8 cellular contexts compared by ENCODE assay signal in the genomic region with DNA sequence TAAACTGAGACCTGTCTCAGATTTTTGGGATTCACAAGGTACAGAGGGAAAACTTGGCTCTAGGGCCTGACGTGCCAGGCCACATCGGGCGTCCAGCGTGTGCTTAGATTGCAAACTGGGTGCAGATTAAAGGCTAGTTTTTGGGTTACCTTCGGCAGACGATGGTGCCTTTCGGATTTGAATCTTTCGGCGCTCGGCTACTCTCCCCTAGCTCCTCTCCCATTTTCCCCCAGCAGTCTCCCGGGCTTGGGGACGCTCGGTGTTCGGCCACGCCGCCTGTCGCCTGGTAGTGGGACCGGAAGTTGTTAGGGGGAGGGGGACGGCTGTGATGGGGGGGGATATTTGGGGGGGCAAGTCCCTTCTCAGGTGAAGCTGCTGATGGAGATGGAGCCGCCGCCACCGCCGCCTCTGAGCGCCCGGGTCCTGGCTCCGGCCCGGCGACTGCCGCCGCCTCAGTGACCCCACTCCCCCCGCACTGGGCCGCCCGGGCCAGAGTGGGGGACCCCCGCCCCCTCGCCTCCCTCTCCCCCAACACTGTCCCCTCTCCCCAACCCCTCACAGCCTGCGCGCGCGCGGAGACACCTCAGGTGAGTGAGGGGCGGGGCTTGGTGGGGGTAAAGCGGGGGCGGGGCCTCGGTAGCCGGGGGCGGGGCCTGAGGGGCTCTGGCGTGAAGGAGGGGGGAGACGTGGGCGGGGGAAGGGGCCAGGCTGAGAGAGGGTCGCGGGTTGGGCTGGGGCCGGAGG. TPM values are rescaled to one million over a fixed set of nuclear protein-coding genes. Genes with fewer than 3 reads are reported as not detected.
A peak's percentile ranks its signal among the peaks of the same experiment; 100 is the strongest.
DNase-seq lines count a peak whose midpoint lies in the region; ATAC-seq, FAIRE-seq and TF ChIP-seq lines count a peak whose summit lies in the region.

No MANE protein-coding gene starts in this region.

- in situ Hi-C loops in HAP-1 (cut with MboI; ENCODE audit: low sequenced_read_pairs) = no loop called here

- H3F3A ChIP-seq in SU-DHL-6 (ENCODE audit: insufficient read depth) = no peaks in the 10 kb centered on the region

- H3K27me3 ChIP-seq in DND-41 (ENCODE audit: insufficient read depth, low read length, poor library complexity) = no peaks in the 10 kb centered on the region
- no peaks in the 10 kb centered on the region for H3K27me3 ChIP-seq in HAP-1 (ENCODE audit: low read depth)
- H3K27me3 ChIP-seq in SU-DHL-6 (ENCODE audit: low read length) = no peaks in the 10 kb centered on the region
- no peaks in the 10 kb centered on the region for H3K27me3 ChIP-seq in pancreas
- no peaks in the 10 kb centered on the region for H3K27me3 ChIP-seq in thymus (ENCODE audit: control insufficient read depth, insufficient read depth)

- peak overlapping the region; percentile 2 to 51; a peak in 3 of 4 replicates for H3K4me3 ChIP-seq in DND-41 (ENCODE audit: low read depth in 1 of 2, low read length in 2 of 2)
- peak overlapping the region; percentile 43 for H3K4me3 ChIP-seq in HAP-1
- H3K4me3 ChIP-seq in SU-DHL-6 (ENCODE audit: insufficient read depth, low read length, poor library complexity, severe bottlenecking) = peak overlapping the region; percentile 68
- peak overlapping the region; percentile 55 to 80 (median 75) for H3K4me3 ChIP-seq in pancreas
- peak overlapping the region; percentile 64 for H3K4me3 ChIP-seq in thymus (ENCODE audit: low read length)

- 0 to 1% methylated on average over 33 to 52 of the region's 52 CpGs for WGBS in pancreas, 2 donors
- 2% methylated on average over 51 of the region's 52 CpGs for WGBS in thymus

- H3K9ac ChIP-seq in DND-41 (ENCODE audit: low read depth, low read length) = peak overlapping the region; percentile 48; the same call in 1 of the 2 replicates
- H3K9ac ChIP-seq in SU-DHL-6 (ENCODE audit: low read length) = peak overlapping the region; percentile 61

- H3K27ac ChIP-seq in DND-41 (ENCODE audit: low read length) (no peak overlapping the region), SU-DHL-6 (ENCODE audit: low read depth, low read length) (no peak overlapping the region), pancreas (peak overlapping the region; percentile 73 to 88 (median 83)), thymus (ENCODE audit: low read depth) (peak overlapping the region; percentile 75)

- peak overlapping the region; percentile 73 for H3K4me2 ChIP-seq in DND-41 (ENCODE audit: insufficient read depth, low read length)
- H3K4me2 ChIP-seq in SU-DHL-6 (ENCODE audit: low read depth, low read length, poor library complexity, severe bottlenecking) = peak overlapping the region; percentile 66

- no peak for FAIRE-seq in pancreas (lab: Jason Lieb, UNC)

- no peaks in the 10 kb centered on the region for H4K20me1 ChIP-seq in DND-41 (ENCODE audit: insufficient read depth, low read length)
- H4K20me1 ChIP-seq in SU-DHL-6 (ENCODE audit: low read depth, low read length) = no peaks in the 10 kb centered on the region

- H3K9me3 ChIP-seq in DND-41 (ENCODE audit: insufficient read depth, low read length, severe bottlenecking) (no peaks in the 10 kb centered on the region), HAP-1 (no peaks in the 10 kb centered on the region), SU-DHL-6 (ENCODE audit: insufficient read depth, low read length) (no peaks in the 10 kb centered on the region), pancreas (no peaks in the 10 kb centered on the region), thymus (ENCODE audit: control insufficient read depth) (no peaks in the 10 kb centered on the region)

- intact Hi-C loops in cardiac septum (cut with DNase I) = loop anchor here (5.0 kb wide), 1 partner anchor 95 kb away; a partner anchor contains a TSS
- intact Hi-C loops in pancreas (cut with DNase I) = no loop called here

- TF ChIP-seq CTCF in DND-41 (IDR thresholded peaks at IDR 0.05; ENCODE audit: borderline replicate concordance, extremely low read depth, low read length, poor library complexity, severe bottlenecking) (no peak), SU-DHL-6 (IDR thresholded peaks at IDR 0.05; ENCODE audit: insufficient read depth, low read length, poor library complexity, severe bottlenecking) (no peak), pancreas (IDR thresholded peaks at IDR 0.05) (no peak)

- H3K4me1 ChIP-seq in DND-41 (ENCODE audit: insufficient read depth, low read length) (peaks cover 9% of the 10 kb centered on the region), HAP-1 (peaks cover 4% of the 10 kb centered on the region), pancreas (no peaks in the 10 kb centered on the region), thymus (ENCODE audit: control insufficient read depth, insufficient read depth, low read length) (no peaks in the 10 kb centered on the region)

- peak; percentile 78 for ATAC-seq in DND-41 (ENCODE audit: insufficient read depth, low read depth)
- ATAC-seq in pancreas = peak; percentile 96 to 97 (median 96)

- DNase-seq in DND-41 (peak; percentile 78), HAP-1 (ENCODE audit: low spot score in 2 of 2) (peak; percentile 73 to 89), NCI-H1105 (lab: John Stamatoyannopoulos, UW) (peak; percentile 66), cardiac septum (ENCODE audit: low spot score) (peak; percentile 92), pancreas (peak; percentile 85 to 96 (median 90))
- DNase-seq in activated naive CD8-positive, alpha-beta T cell treated with anti-CD3 and anti-CD28 coated beads, Interleukin-2, amount 50 U/mL, for 16 hours (ENCODE audit: low read depth, low spot score) = peak; percentile 47

- H2AFZ ChIP-seq in DND-41 (ENCODE audit: low read depth, low read length) (peak overlapping the region; percentile 70), SU-DHL-6 (ENCODE audit: low read depth, low read length, severe bottlenecking) (peak overlapping the region; percentile 90)

- H3K9me2 ChIP-seq in SU-DHL-6 (replicated peaks; ENCODE audit: insufficient read depth, low read length) = no peaks in the 10 kb centered on the region

- H3K36me3 ChIP-seq in DND-41 (ENCODE audit: insufficient read depth, low read length) (no peaks in the 10 kb centered on the region), HAP-1 (replicated peaks) (no peaks in the 10 kb centered on the region), SU-DHL-6 (ENCODE audit: low read length) (no peaks in the 10 kb centered on the region), pancreas (peaks cover 0 to 4% (median 0%) of the 10 kb centered on the region in 3 donors), thymus (ENCODE audit: control insufficient read depth, insufficient read depth) (no peaks in the 10 kb centered on the region)

- H3K79me2 ChIP-seq in DND-41 (ENCODE audit: insufficient read depth, low read length) (no peaks in the 10 kb centered on the region), SU-DHL-6 (ENCODE audit: insufficient read depth, low read length) (no peaks in the 10 kb centered on the region)

RNA-seq across cellular contexts. Expression of a gene that starts 10.2 kb away (rescaled TPM):
- total RNA-seq in cardiac septum (25.0 TPM), pancreas (10 to 100 TPM in 3 of 6 donors, 1 to 10 TPM in 3; 6.0 to 17.4 (median 9.2) TPM)
- polyA plus RNA-seq in pancreas (10 to 100 TPM; 15.4 to 20.4 TPM), thymus (11.6 TPM)

RNA-seq across cellular contexts. Expression of a gene that starts 13.5 kb away (rescaled TPM):
- total RNA-seq in cardiac septum (8.4 TPM), pancreas (1 to 10 TPM; 2.4 to 5.0 (median 3.1) TPM)
- polyA plus RNA-seq in pancreas (1 to 10 TPM; 1.8 to 3.7 TPM), thymus (2.7 TPM)

RNA-seq across cellular contexts. Expression of a gene that starts 33.4 kb away (rescaled TPM):
- total RNA-seq in cardiac septum = 108 TPM
- total RNA-seq in pancreas = 10 to 100 TPM; 25.8 to 76.8 (median 37.6) TPM
- 10 to 100 TPM; 19.8 to 37.1 TPM for polyA plus RNA-seq in pancreas
- polyA plus RNA-seq in thymus = 63.1 TPM

RNA-seq across cellular contexts. Expression of a gene that starts 34.4 kb away (rescaled TPM):
- total RNA-seq in cardiac septum (39.5 TPM), pancreas (10 to 100 TPM; 13.8 to 37.2 (median 27.5) TPM)
- polyA plus RNA-seq in pancreas (100 to 1,000 TPM; 438 to 593 TPM), thymus (2,654 TPM)

RNA-seq across cellular contexts. Expression of a gene that starts 40.7 kb away (rescaled TPM):
- total RNA-seq in cardiac septum = 9.1 TPM
- total RNA-seq in pancreas = 10 to 100 TPM in 2 of 6 donors, 1 to 10 TPM in 4; 6.6 to 13.3 (median 9.7) TPM
- 10 to 100 TPM in 1 of 2 donors, 1 to 10 TPM in 1; 5.7 to 19.8 TPM for polyA plus RNA-seq in pancreas
- 22.3 TPM for polyA plus RNA-seq in thymus

Comparison
In these comparisons a context has a peak if more than half of its experiments do, and no peak if none do; other contexts are left out.
1. H3K27ac ChIP-seq: peak in pancreas (4 of 4) and thymus (single experiment); none in DND-41 (single experiment) and SU-DHL-6 (single experiment).
2. Peak in every context shown above with its lines, with median percentiles within 50 percentile points of each other: DNase-seq and H3K4me3 ChIP-seq.